8 cellular contexts compared by ENCODE assay signal in genomic region chr14:67532998-67533753, GRCh38. TPM values are rescaled to one million over a fixed set of nuclear protein-coding genes. Genes with fewer than 3 reads are reported as not detected.
DNase-seq lines count a peak whose midpoint lies in the region; ATAC-seq and TF ChIP-seq lines count a peak whose summit lies in the region.

TSS of gene PLEKHH1 (plus strand) at chr14:67533290. CDS start at chr14:67541868, 8,578 bp downstream.

- H3K4me3 ChIP-seq in BE2C (ENCODE audit: low read depth, low read length): peak within 1 kb of the TSS; percentile 74
- H3K4me3 ChIP-seq in brain microvascular endothelial cell (ENCODE audit: low read depth, low read length): peak within 1 kb of the TSS; percentile 55
- H3K4me3 ChIP-seq in iPS-18a (ENCODE audit: low read length): peak within 1 kb of the TSS; percentile 73
- peak within 1 kb of the TSS; percentile 38 to 83 (median 68) for H3K4me3 ChIP-seq in sigmoid colon

- H3K27ac ChIP-seq in brain microvascular endothelial cell (no peak within 1 kb of the TSS), iPS-18a (ENCODE audit: low read length) (no peak within 1 kb of the TSS), sigmoid colon (peak within 1 kb of the TSS; percentile 62 to 73 (median 72))

- DNase-seq in BE2C: peak; percentile 74
- DNase-seq in NCI-H1092 (lab: John Stamatoyannopoulos, UW): peak; percentile 73
- peak; percentile 46 for DNase-seq in T1000 (lab: John Stamatoyannopoulos, UW)
- DNase-seq in brain microvascular endothelial cell: peak; percentile 43
- peak; percentile 89 for DNase-seq in sigmoid colon

- in situ Hi-C loops in brain microvascular endothelial cell (cut with HindIII; ENCODE audit: low pct_ligation_motif_present, low sequenced_read_pairs): no loop called here

- H3K9ac ChIP-seq in iPS-18a (ENCODE audit: low read length): peak within 1 kb of the TSS; percentile 73

- TF ChIP-seq EP300 in sigmoid colon (IDR thresholded peaks at IDR 0.05): no peak

- H3K36me3 ChIP-seq in BE2C (no peaks in the 10 kb centered on the region), brain microvascular endothelial cell (replicated peaks) (no peaks in the 10 kb centered on the region), iPS-18a (ENCODE audit: control insufficient read depth, low read depth, low read length) (no peaks in the 10 kb centered on the region), sigmoid colon (no peaks in the 10 kb centered on the region)

- no peak for TF ChIP-seq CTCF in BE2C (IDR thresholded peaks at IDR 0.05; ENCODE audit: low read depth, low read length)
- TF ChIP-seq CTCF in brain microvascular endothelial cell (IDR thresholded peaks at IDR 0.05; ENCODE audit: low read depth, low read length, missing control alignments): no peak
- TF ChIP-seq CTCF in sigmoid colon (IDR thresholded peaks at IDR 0.05): no peak

- no peaks in the 10 kb centered on the region for H3K4me1 ChIP-seq in BE2C
- peaks cover 4% of the 10 kb centered on the region for H3K4me1 ChIP-seq in iPS-18a (ENCODE audit: control insufficient read depth, low read depth, low read length)
- peaks cover 0 to 18% (median 6%) of the 10 kb centered on the region in 4 donors for H3K4me1 ChIP-seq in sigmoid colon

- peak in 1 of 2 donors; percentile 59 for TF ChIP-seq POLR2A in sigmoid colon (IDR thresholded peaks at IDR 0.05)

- peak; percentile 70 for ATAC-seq in GM21447 (IDR thresholded peaks at IDR 0.05; ENCODE audit: unreplicated experiment)
- no peak for ATAC-seq in GM21529 (IDR thresholded peaks at IDR 0.05; ENCODE audit: unreplicated experiment)

- WGBS in sigmoid colon, 2 donors: 0 to 1% methylated on average over 86 of the region's 86 CpGs

- no peaks in the 10 kb centered on the region for H3K9me3 ChIP-seq in BE2C
- H3K9me3 ChIP-seq in iPS-18a (ENCODE audit: control insufficient read depth, low read depth, low read length): no peaks in the 10 kb centered on the region
- H3K9me3 ChIP-seq in sigmoid colon: no peaks in the 10 kb centered on the region

- intact Hi-C loops in sigmoid colon (cut with DNase I): no loop called here

- H3K27me3 ChIP-seq in BE2C (no peaks in the 10 kb centered on the region), brain microvascular endothelial cell (replicated peaks) (peaks cover 3% of the 10 kb centered on the region), iPS-18a (ENCODE audit: control insufficient read depth, insufficient read depth, low read length) (peaks cover 15% of the 10 kb centered on the region), sigmoid colon (no peaks in the 10 kb centered on the region)

RNA-seq across cellular contexts. Expression of gene PLEKHH1, which starts in this region (rescaled TPM):
- polyA plus RNA-seq in BE2C (2012; ENCODE audit: insufficient read depth, insufficient read length, low read depth): 4.1 TPM
- 1 to 10 TPM; 2.0 to 8.0 (median 2.9) TPM for total RNA-seq in sigmoid colon
- polyA plus RNA-seq in sigmoid colon: 10 to 100 TPM; 10.8 to 25.3 (median 12.3) TPM

Comparison
In these comparisons a context has a peak if more than half of its experiments do, and no peak if none do; other contexts are left out.
1. H3K27ac ChIP-seq: peak in sigmoid colon (4 of 4); none in brain microvascular endothelial cell (single experiment) and iPS-18a (single experiment).
2. Peak in every context shown above with its lines, with median percentiles within 50 percentile points of each other: DNase-seq and H3K4me3 ChIP-seq.